In the genomic region with DNA sequence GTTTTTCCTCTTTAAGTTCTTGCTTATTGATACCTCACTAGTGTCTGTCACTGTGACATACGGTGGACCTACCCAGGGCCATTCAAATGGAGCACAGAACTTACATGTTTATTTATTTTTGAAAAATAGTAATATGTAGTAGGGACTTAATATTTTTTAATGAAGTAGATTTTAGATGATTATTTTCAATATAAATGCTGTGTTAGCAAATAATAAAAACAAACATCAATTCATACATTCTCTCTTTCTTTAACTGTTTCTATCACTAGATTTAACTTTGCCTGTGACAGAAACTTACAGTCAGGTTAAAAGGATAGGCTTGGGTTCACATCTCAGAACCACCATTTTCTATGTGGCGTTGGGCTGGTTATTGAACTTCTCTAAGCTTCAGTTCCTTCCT, we compare ENCODE assay signal across 17 cellular contexts.
DNase-seq lines count a peak whose midpoint lies in the region; ATAC-seq, FAIRE-seq and TF ChIP-seq lines count a peak whose summit lies in the region.
"Had no signal": no experiment of that assay in that cellular context is flagged by ENCODE, and none has a peak within 500 bp of the region (broad histone marks: within the 10 kb centered on the region; RNA-seq: fewer than 3 reads in every experiment).

No MANE protein-coding gene starts in this region.

- peaks cover 35% of the 10 kb centered on the region for H3K4me1 Mint-ChIP-seq in nephron
- no peaks in the 10 kb centered on the region for H3K4me1 Mint-ChIP-seq in CD8-positive, alpha-beta T cell (ENCODE audit: low read depth)
- H3K4me1 Mint-ChIP-seq: CD4-positive, alpha-beta memory T cell had no signal

- peak overlapping the region; percentile 16 to 88 (median 69) for H3K27ac Mint-ChIP-seq in nephron
- H3K27ac Mint-ChIP-seq in CD8-positive, alpha-beta T cell: no peak overlapping the region
- H3K27ac Mint-ChIP-seq: activated CD8-positive, alpha-beta T cell treated with anti-CD3 and anti-CD28 coated beads, Interleukin-2, amount 10 ng/mL, durations not matched to agents 7 days and 5 days; CD4-positive, alpha-beta memory T cell; H9 had no signal

- CTCF ChIA-PET in CD8-positive, alpha-beta T cell (lab: Charles Lee): no interaction called here

- H3K27me3 Mint-ChIP-seq in nephron (ENCODE audit: low read depth): no peaks in the 10 kb centered on the region
- H3K27me3 Mint-ChIP-seq in CD8-positive, alpha-beta T cell (ENCODE audit: low read depth): peaks cover 2% of the 10 kb centered on the region

- peak in 2 of 8 donors; percentile 5 to 11 for ATAC-seq in heart right ventricle
- ATAC-seq in left ventricle myocardium superior: no peak
- ATAC-seq in HG03432 (IDR thresholded peaks at IDR 0.05; ENCODE audit: unreplicated experiment): no peak
- no peak for ATAC-seq in CD8-positive, alpha-beta T cell
- ATAC-seq: activated CD8-positive, alpha-beta T cell treated with anti-CD3 and anti-CD28 coated beads, Interleukin-2, amount 10 ng/mL, durations not matched to agents 7 days and 5 days; GM12878 had no signal

- TF ChIP-seq POLR2A in uterus (IDR thresholded peaks at IDR 0.05): no peak

- no peak overlapping the region for H3K4me3 Mint-ChIP-seq in nephron
- no peak overlapping the region for H3K4me3 Mint-ChIP-seq in CD8-positive, alpha-beta T cell
- H3K4me3 Mint-ChIP-seq: activated CD8-positive, alpha-beta T cell treated with anti-CD3 and anti-CD28 coated beads, Interleukin-2, amount 10 ng/mL, durations not matched to agents 7 days and 5 days; CD4-positive, alpha-beta memory T cell; H9 had no signal

- H3K9me3 ChIP-seq in heart right ventricle (no peaks in the 10 kb centered on the region), endocrine pancreas (ENCODE audit: control insufficient read depth, low read length) (no peaks in the 10 kb centered on the region), uterus (no peaks in the 10 kb centered on the region)
- H3K9me3 ChIP-seq in CD8-positive, alpha-beta T cell (ENCODE audit: low read length): no peaks in the 10 kb centered on the region
- H3K9me3 ChIP-seq: adrenal gland had no signal

- H3K4me3 ChIP-seq in heart right ventricle: peak overlapping the region in 5 of 10 donors; percentile 8 to 36 (median 34)
- peak overlapping the region; percentile 85 for H3K4me3 ChIP-seq in endocrine pancreas (ENCODE audit: control insufficient read depth, insufficient read depth, low read length)
- no peak overlapping the region for H3K4me3 ChIP-seq in uterus
- H3K4me3 ChIP-seq in CD8-positive, alpha-beta T cell (ENCODE audit: low read depth, low read length): no peak overlapping the region
- H3K4me3 ChIP-seq: GM12878, lung had no signal

- H3K9me3 Mint-ChIP-seq in nephron: no peaks in the 10 kb centered on the region
- H3K9me3 Mint-ChIP-seq in CD8-positive, alpha-beta T cell: no peaks in the 10 kb centered on the region
- H3K9me3 Mint-ChIP-seq: H9 had no signal

- H3K27me3 ChIP-seq in heart right ventricle (no peaks in the 10 kb centered on the region), endocrine pancreas (ENCODE audit: control insufficient read depth, insufficient read depth, low read length) (no peaks in the 10 kb centered on the region), uterus (no peaks in the 10 kb centered on the region)
- no peaks in the 10 kb centered on the region for H3K27me3 ChIP-seq in CD8-positive, alpha-beta T cell (ENCODE audit: insufficient read depth, low read length)
- H3K27me3 ChIP-seq: adrenal gland had no signal

- no peak for FAIRE-seq in D721Med (lab: Jason Lieb, UNC)
- FAIRE-seq: A204.1, colon, GM12878 had no signal

- H3K36me3 Mint-ChIP-seq in nephron (ENCODE audit: low read depth): peaks cover 29% of the 10 kb centered on the region
- no peaks in the 10 kb centered on the region for H3K36me3 Mint-ChIP-seq in CD8-positive, alpha-beta T cell
- H3K36me3 Mint-ChIP-seq: CD4-positive, alpha-beta memory T cell had no signal

- H3K27ac ChIP-seq in heart right ventricle: peak overlapping the region in 9 of 10 donors; percentile 29 to 81 (median 62)
- peak overlapping the region; percentile 31 to 74 for H3K27ac ChIP-seq in uterus
- H3K27ac ChIP-seq in CD8-positive, alpha-beta T cell (ENCODE audit: low read depth, low read length): no peak overlapping the region

- POLR2A ChIA-PET in CD8-positive, alpha-beta T cell (lab: Charles Lee): no interaction called here

- 76 to 81% methylated on average over 2 of the region's 2 CpGs for WGBS in heart right ventricle, 2 donors

- no peak overlapping the region for H3K9ac ChIP-seq in endocrine pancreas (ENCODE audit: control insufficient read depth, insufficient read depth, low read length)

- DNase-seq in heart right ventricle (no peak), left ventricle myocardium superior (no peak), uterus (no peak), D721Med (ENCODE audit: insufficient read length, low spot score) (no peak)
- no peak for DNase-seq in CD8-positive, alpha-beta T cell
- DNase-seq: activated CD8-positive, alpha-beta T cell treated with anti-CD3 and anti-CD28 coated beads, Interleukin-2, amount 10 ng/mL, durations not matched to agents 7 days and 5 days; adrenal gland; CD4-positive, alpha-beta memory T cell; H9; OCI-M1 had no signal

- TF ChIP-seq CTCF in heart right ventricle (IDR thresholded peaks at IDR 0.05) (no peak), nephron (IDR thresholded peaks at IDR 0.05; ENCODE audit: unreplicated experiment in 3 of 3) (no peak), uterus (IDR thresholded peaks at IDR 0.05) (no peak), D721Med (IDR thresholded peaks at IDR 0.05; ENCODE audit: insufficient read depth, missing control alignments) (no peak)
- no peak for TF ChIP-seq CTCF in CD8-positive, alpha-beta T cell (IDR thresholded peaks at IDR 0.05)

- H3K36me3 ChIP-seq in heart right ventricle (peaks cover 0 to 46% (median 0%) of the 10 kb centered on the region in 9 donors), endocrine pancreas (ENCODE audit: control insufficient read depth, insufficient read depth, low read length) (no peaks in the 10 kb centered on the region), uterus (no peaks in the 10 kb centered on the region)
- H3K36me3 ChIP-seq in CD8-positive, alpha-beta T cell (ENCODE audit: insufficient read depth, low read length): no peaks in the 10 kb centered on the region
- H3K36me3 ChIP-seq: adrenal gland had no signal

- H3K4me1 ChIP-seq in heart right ventricle (peaks cover 0 to 49% (median 39%) of the 10 kb centered on the region in 9 donors), endocrine pancreas (ENCODE audit: control insufficient read depth, insufficient read depth, low read length) (peaks cover 15% of the 10 kb centered on the region), uterus (peaks cover 0 to 5% of the 10 kb centered on the region in 2 donors)
- no peaks in the 10 kb centered on the region for H3K4me1 ChIP-seq in CD8-positive, alpha-beta T cell (ENCODE audit: insufficient read depth, low read length)

- intact Hi-C loops in heart right ventricle (cut with DNase I) (loop anchor here in 1 of 10 donors (5.0 kb wide), 1 partner anchor 80 kb away; no protein-coding TSS in a partner anchor), left ventricle myocardium superior (cut with micrococcal nuclease) (no loop called here), uterus (cut with DNase I; ENCODE audit: low total_unique reads) (no loop called here)
- intact Hi-C loops in CD8-positive, alpha-beta T cell (cut with DNase I, micrococcal nuclease): no loop called here
